In genomic region chr3:155869664-155870063, GRCh38 we compare ENCODE assay signal across 1 cellular context.
TF ChIP-seq lines count a peak whose summit lies in the region.

No MANE protein-coding gene starts in this region.

TF ChIP-seq in HCT116, 20 proteins besides CTCF, POLR2A, EP300 and RAD21 (continued from another document):
- TF ChIP-seq REST (IDR thresholded peaks at IDR 0.05; ENCODE audit: low read depth) = no peak
- no peak for TF ChIP-seq JUND (IDR thresholded peaks at IDR 0.05)
- TF ChIP-seq SP1 (IDR thresholded peaks at IDR 0.05; ENCODE audit: low read depth) = no peak
- no peak for TF ChIP-seq CBX3 (IDR thresholded peaks at IDR 0.05; ENCODE audit: low read depth)
- no peak for TF ChIP-seq SRF (IDR thresholded peaks at IDR 0.05; ENCODE audit: low read depth)
- TF ChIP-seq YY1 (IDR thresholded peaks at IDR 0.05; ENCODE audit: extremely low read depth, insufficient replicate concordance, low read depth, low read length) = no peak
- TF ChIP-seq ELF1 (IDR thresholded peaks at IDR 0.05; ENCODE audit: borderline replicate concordance, low read depth) = no peak
- TF ChIP-seq CEBPB (IDR thresholded peaks at IDR 0.05; ENCODE audit: low read depth) = no peak
- no peak for TF ChIP-seq SIN3A (IDR thresholded peaks at IDR 0.05; ENCODE audit: low read depth)
